10 cellular contexts compared by ENCODE assay signal in the genomic region with DNA sequence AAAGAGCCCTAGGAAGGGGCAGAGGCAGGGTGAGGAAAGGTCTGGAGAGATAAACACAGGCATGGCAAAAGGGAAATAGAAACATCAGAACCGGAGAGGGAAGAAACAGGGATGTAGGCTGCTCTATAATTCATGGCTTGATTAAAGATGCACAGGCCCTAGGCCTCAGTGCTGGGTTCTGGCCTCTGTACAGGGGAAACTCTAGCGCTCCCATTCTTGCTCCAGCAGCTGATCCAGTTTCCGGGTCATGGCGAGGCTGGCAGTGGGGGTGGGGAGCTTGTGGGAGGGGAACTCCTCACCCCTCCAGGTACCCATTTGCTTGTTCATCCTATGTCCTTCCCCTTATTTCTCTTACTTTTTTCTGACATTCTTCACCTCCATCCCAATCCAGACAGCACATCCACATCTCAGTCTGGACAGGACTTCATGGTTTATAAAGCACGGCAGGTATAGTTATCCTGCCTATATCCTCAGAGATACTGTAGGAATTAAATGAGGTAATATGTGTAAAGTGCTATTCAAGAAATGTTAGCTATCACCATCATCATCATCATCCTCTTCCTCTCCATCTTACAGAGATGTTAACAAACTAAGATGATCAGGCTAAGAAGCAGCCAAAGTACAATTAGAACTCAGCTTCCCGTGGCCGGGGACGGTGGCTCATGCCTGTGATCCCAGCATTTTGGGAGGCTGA. TPM values are rescaled to one million over a fixed set of nuclear protein-coding genes. Genes with fewer than 3 reads are reported as not detected.
DNase-seq lines count a peak whose midpoint lies in the region; ATAC-seq, FAIRE-seq and TF ChIP-seq lines count a peak whose summit lies in the region.
"Had no signal": no experiment of that assay in that cellular context is flagged by ENCODE, and none has a peak within 500 bp of the region (broad histone marks: within the 10 kb centered on the region; RNA-seq: fewer than 3 reads in every experiment).

No MANE protein-coding gene starts in this region.

- H3K4me2 ChIP-seq in fibroblast of lung (ENCODE audit: extremely low read depth, insufficient read depth, low read length) = peak overlapping the region; percentile 33

- H3K4me1 ChIP-seq in Peyer's patch (peaks cover 0 to 29% (median 0%) of the 10 kb centered on the region in 4 donors), fibroblast of lung (ENCODE audit: control insufficient read depth, extremely low read depth, insufficient read depth, low read length) (peaks cover 17% of the 10 kb centered on the region), pancreas (peaks cover 0 to 3% (median 0%) of the 10 kb centered on the region in 3 donors)

- H3K4me1 Mint-ChIP-seq in stimulated activated naive CD8-positive, alpha-beta T cell treated with anti-CD3 and anti-CD28 coated beads, Interleukin-15, amount 100 ng/mL, for 72 hours = peaks cover 50% of the 10 kb centered on the region

- no peaks in the 10 kb centered on the region for H3K9me3 Mint-ChIP-seq in stimulated activated naive CD8-positive, alpha-beta T cell treated with anti-CD3 and anti-CD28 coated beads, Interleukin-15, amount 100 ng/mL, for 72 hours

- FAIRE-seq in pancreas (lab: Jason Lieb, UNC) = no peak

- peak; percentile 56 for DNase-seq in NCI-H2227 treated with DMSO at 0.1 percent for 48 hours (lab: John Stamatoyannopoulos, UW)
- DNase-seq in NCI-H2227 (lab: John Stamatoyannopoulos, UW; ENCODE audit: unreplicated experiment) = no peak
- no peak for DNase-seq in Peyer's patch
- no peak for DNase-seq in fibroblast of lung (ENCODE audit: low read depth in 2 of 2)
- DNase-seq in stimulated activated naive CD8-positive, alpha-beta T cell treated with anti-CD3 and anti-CD28 coated beads, Interleukin-15, amount 100 ng/mL, for 72 hours = no peak
- no peak for DNase-seq in amniotic stem cell (lab: John Stamatoyannopoulos, UW)
- no peak for DNase-seq in pancreas
- DNase-seq in stimulated activated naive CD4-positive, alpha-beta T cell (lab: John Stamatoyannopoulos, UW) = no peak

- intact Hi-C loops in pancreas (cut with DNase I) = no loop called here

- H3K9me3 ChIP-seq in Peyer's patch (no peaks in the 10 kb centered on the region), fibroblast of lung (ENCODE audit: control insufficient read depth, insufficient read depth, low read depth, low read length) (no peaks in the 10 kb centered on the region), pancreas (no peaks in the 10 kb centered on the region)

- peak overlapping the region; percentile 35 to 72 for H3K27ac Mint-ChIP-seq in stimulated activated naive CD8-positive, alpha-beta T cell treated with anti-CD3 and anti-CD28 coated beads, Interleukin-15, amount 100 ng/mL, for 72 hours

- WGBS in pancreas, 2 donors = 71 to 72% methylated on average over 8 of the region's 8 CpGs

- H4K20me1 ChIP-seq in fibroblast of lung (ENCODE audit: control insufficient read depth, extremely low read depth, insufficient read depth, low read length) = no peaks in the 10 kb centered on the region

- ATAC-seq in stimulated activated naive CD8-positive, alpha-beta T cell treated with anti-CD3 and anti-CD28 coated beads, Interleukin-15, amount 100 ng/mL, for 72 hours = no peak
- no peak for ATAC-seq in pancreas
- ATAC-seq: left colon had no signal

- no peak overlapping the region for H3K4me3 Mint-ChIP-seq in stimulated activated naive CD8-positive, alpha-beta T cell treated with anti-CD3 and anti-CD28 coated beads, Interleukin-15, amount 100 ng/mL, for 72 hours

- H3K27me3 Mint-ChIP-seq in stimulated activated naive CD8-positive, alpha-beta T cell treated with anti-CD3 and anti-CD28 coated beads, Interleukin-15, amount 100 ng/mL, for 72 hours = no peaks in the 10 kb centered on the region

- TF ChIP-seq POLR2A in Peyer's patch (IDR thresholded peaks at IDR 0.05) = no peak

- H3K4me3 ChIP-seq in Peyer's patch (no peak overlapping the region), fibroblast of lung (replicated peaks in 1 of 4; ENCODE audit: control extremely low read depth in 1 of 4, insufficient read depth in 1 of 4, low read depth in 3 of 4, low read length in 4 of 4) (no peak overlapping the region), pancreas (no peak overlapping the region)

- H3K79me2 ChIP-seq in fibroblast of lung (ENCODE audit: control insufficient read depth, insufficient read depth, low read length) = no peaks in the 10 kb centered on the region

- H3K27ac ChIP-seq in Peyer's patch = peak overlapping the region; percentile 30 to 67 (median 56)
- H3K27ac ChIP-seq in fibroblast of lung (ENCODE audit: insufficient read depth, low read length) = no peak overlapping the region
- H3K27ac ChIP-seq in pancreas = no peak overlapping the region

- no peak overlapping the region for H3K9ac ChIP-seq in fibroblast of lung (ENCODE audit: insufficient read depth, low read length)

- H3K27me3 ChIP-seq in Peyer's patch (no peaks in the 10 kb centered on the region), fibroblast of lung (ENCODE audit: control insufficient read depth, insufficient read depth, low read length) (no peaks in the 10 kb centered on the region), pancreas (no peaks in the 10 kb centered on the region)

- H2AFZ ChIP-seq in fibroblast of lung (ENCODE audit: low read length) = no peak overlapping the region

- TF ChIP-seq CTCF in Peyer's patch (IDR thresholded peaks at IDR 0.05) = no peak
- no peak for TF ChIP-seq CTCF in fibroblast of lung (conservative IDR thresholded peaks at IDR 0.05 in 1 of 2, IDR thresholded peaks at IDR 0.05 in 1 of 2; ENCODE audit: low read depth in 1 of 2, low read length in 2 of 2)
- no peak for TF ChIP-seq CTCF in pancreas (IDR thresholded peaks at IDR 0.05)

- H3K36me3 ChIP-seq in Peyer's patch = no peaks in the 10 kb centered on the region
- H3K36me3 ChIP-seq in fibroblast of lung (ENCODE audit: control insufficient read depth, insufficient read depth, low read length) = no peaks in the 10 kb centered on the region
- H3K36me3 ChIP-seq in pancreas = no peaks in the 10 kb centered on the region

RNA-seq across cellular contexts. Expression of gene GPR84, which starts 8.0 kb away (rescaled TPM):
- total RNA-seq in Peyer's patch (not detected), fibroblast of lung (not detected in 2 replicates), pancreas (under 1 TPM in 4 of 6 donors, not detected in 2; 0.32 to 0.87 (median 0.63) TPM)
- polyA plus RNA-seq in fibroblast of lung (0.03 TPM in 1 of 2 replicates, not detected in the other), pancreas (under 1 TPM; 0.09 to 0.27 TPM)
- polyA plus RNA-seq in fibroblast of lung (2012) = not detected in 2 replicates
- polyA minus RNA-seq in fibroblast of lung (ENCODE audit: low replicate concordance) = not detected in 2 replicates
- total RNA-seq: A673 had no signal

RNA-seq across cellular contexts. Expression of gene ZNF385A, which starts 12.3 kb away (rescaled TPM):
- total RNA-seq in Peyer's patch (10 to 100 TPM in 2 of 4 donors, 1 to 10 TPM in 2; 7.3 to 28.1 (median 9.7) TPM), fibroblast of lung (2.3 and 3.3 TPM in 2 replicates), pancreas (1 to 10 TPM in 5 of 6 donors, under 1 TPM in 1; 0.59 to 8.2 (median 2.6) TPM)
- polyA plus RNA-seq in fibroblast of lung (0.64 and 0.69 TPM in 2 replicates), pancreas (1 to 10 TPM; 2.8 to 3.6 TPM)
- polyA plus RNA-seq in fibroblast of lung (2012) = 4.3 and 6.1 TPM in 2 replicates
- 12.6 and 14.3 TPM in 2 replicates for polyA minus RNA-seq in fibroblast of lung (ENCODE audit: low replicate concordance)

RNA-seq across cellular contexts. Expression of gene ITGA5, which starts 46.8 kb away (rescaled TPM):
- total RNA-seq in Peyer's patch = 10 to 100 TPM; 21.0 to 78.4 (median 44.5) TPM
- 133 and 232 TPM in 2 replicates for total RNA-seq in fibroblast of lung
- polyA plus RNA-seq in fibroblast of lung = 162 and 199 TPM in 2 replicates
- polyA plus RNA-seq in fibroblast of lung (2012) = 222 and 301 TPM in 2 replicates
- 571 and 815 TPM in 2 replicates for polyA minus RNA-seq in fibroblast of lung (ENCODE audit: low replicate concordance)
- 10 to 100 TPM in 4 of 6 donors, 1 to 10 TPM in 2; 9.5 to 27.1 (median 15.1) TPM for total RNA-seq in pancreas
- polyA plus RNA-seq in pancreas = 10 to 100 TPM; 19.0 to 32.2 TPM

RNA-seq across cellular contexts. Expression of gene COPZ1, which starts 47.3 kb away (rescaled TPM):
- total RNA-seq in Peyer's patch (10 to 100 TPM; 42.4 to 66.9 (median 54.2) TPM), fibroblast of lung (80.9 and 97.9 TPM in 2 replicates), pancreas (100 to 1,000 TPM in 5 of 6 donors, 10 to 100 TPM in 1; 76.6 to 115 (median 110) TPM)
- polyA plus RNA-seq in fibroblast of lung (305 and 324 TPM in 2 replicates), pancreas (10 to 100 TPM; 44.6 to 86.6 TPM)
- polyA plus RNA-seq in fibroblast of lung (2012) = 292 and 325 TPM in 2 replicates
- 79.6 and 97.1 TPM in 2 replicates for polyA minus RNA-seq in fibroblast of lung (ENCODE audit: low replicate concordance)

Comparison
In these comparisons a context has a peak if more than half of its experiments do, and no peak if none do; other contexts are left out.
1. H3K27ac ChIP-seq: peak in Peyer's patch (4 of 4); none in fibroblast of lung (single experiment) and pancreas (0 of 4).